8 cellular contexts compared by ENCODE assay signal in the genomic region with DNA sequence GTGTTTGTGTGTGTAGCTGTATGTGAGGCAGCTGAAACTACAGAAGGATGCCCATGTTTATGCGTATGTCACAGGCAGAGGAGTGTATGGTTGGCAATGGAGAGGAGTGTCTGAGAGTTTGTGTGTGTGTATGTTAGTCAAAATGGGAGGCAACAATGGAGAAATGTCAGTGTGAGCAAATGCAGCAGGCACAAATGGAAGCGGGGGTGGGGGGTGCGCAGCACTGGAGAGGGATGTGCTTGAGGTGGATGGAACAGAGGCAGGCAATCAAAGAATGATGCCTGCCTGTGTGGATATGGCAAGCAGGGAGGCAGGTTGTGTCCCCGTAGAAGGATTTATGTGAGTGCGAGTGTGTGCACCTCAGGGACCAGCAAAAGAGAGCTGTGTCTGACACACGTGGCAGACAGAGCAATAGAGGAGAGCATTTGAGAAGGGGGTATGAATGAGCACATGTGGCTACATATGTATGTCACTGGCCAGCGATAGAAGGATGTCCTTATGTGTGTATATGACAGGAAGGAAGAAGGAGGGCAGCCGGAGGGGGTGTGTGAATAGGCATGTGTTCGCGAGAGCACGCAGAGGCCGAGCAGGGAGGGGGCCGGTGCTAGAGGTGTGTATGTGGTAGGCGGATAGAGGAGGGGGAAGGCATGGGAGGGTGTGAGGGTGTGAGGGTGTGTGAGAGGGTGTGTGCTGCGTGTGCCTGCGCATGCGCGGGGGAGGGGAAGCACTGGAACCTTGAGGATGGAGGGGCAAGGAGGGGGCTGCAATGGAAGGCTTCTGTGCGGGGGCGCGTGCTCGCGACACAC. TPM values are rescaled to one million over a fixed set of nuclear protein-coding genes. Genes with fewer than 3 reads are reported as not detected.
A peak's percentile ranks its signal among the peaks of the same experiment; 100 is the strongest.
DNase-seq lines count a peak whose midpoint lies in the region; ATAC-seq and TF ChIP-seq lines count a peak whose summit lies in the region.

No MANE protein-coding gene starts in this region.

- no peaks in the 10 kb centered on the region for H3K36me3 ChIP-seq in lower lobe of right lung

- DNase-seq in NCI-H2081 (lab: John Stamatoyannopoulos, UW), result peak; percentile 28 to 39
- no peak for DNase-seq in NCI-H2081 treated with DMSO at 0.1 percent for 48 hours (lab: John Stamatoyannopoulos, UW)
- peak; percentile 57 for DNase-seq in KBM-7
- DNase-seq in activated CD4-positive, alpha-beta T cell treated with anti-CD3 and anti-CD28 coated beads for 24 hours (ENCODE audit: low read depth in 2 of 2), result peak; percentile 7 to 36
- peak; percentile 62 for DNase-seq in coronary artery (ENCODE audit: low spot score)
- peak; percentile 53 for DNase-seq in lower lobe of right lung
- peak; percentile 25 for DNase-seq in stimulated activated CD8-positive, alpha-beta memory T cell treated with anti-CD3 and anti-CD28 coated beads, Interleukin-12 subunit alpha, Interleukin-12 subunit beta, amount 100 ng/mL, for 1 hour (ENCODE audit: low read depth)
- DNase-seq in NCI-H1694 (lab: John Stamatoyannopoulos, UW), result no peak

- H3K9me3 ChIP-seq in lower lobe of right lung, result no peaks in the 10 kb centered on the region

- in situ Hi-C loops in KBM-7 (cut with MboI; ENCODE audit: low pct_unique_long_range_greater_than_20kb, low sequenced_read_pairs), result no loop called here

- H3K4me3 ChIP-seq in coronary artery (peak overlapping the region; percentile 82), lower lobe of right lung (peak overlapping the region; percentile 72)

- no peak for TF ChIP-seq CTCF in coronary artery (IDR thresholded peaks at IDR 0.05)
- no peak for TF ChIP-seq CTCF in lower lobe of right lung (IDR thresholded peaks at IDR 0.05)

- peaks cover 2% of the 10 kb centered on the region for H3K4me1 ChIP-seq in lower lobe of right lung

- peak overlapping the region; percentile 61 to 87 for H3K27ac ChIP-seq in coronary artery
- no peak overlapping the region for H3K27ac ChIP-seq in lower lobe of right lung

- ATAC-seq in lower lobe of right lung, result peak; percentile 79 to 86

- intact Hi-C loops in lower lobe of right lung (cut with DNase I), result no loop called here

- no peaks in the 10 kb centered on the region for H3K27me3 ChIP-seq in lower lobe of right lung (ENCODE audit: low read depth)

RNA-seq across cellular contexts. Expression of gene PJA1, which starts 1.1 kb away (rescaled TPM):
- total RNA-seq in lower lobe of right lung, result 21.9 TPM

Comparison
In these comparisons a context has a peak if more than half of its experiments do, and no peak if none do; other contexts are left out.
1. DNase-seq: peak in NCI-H2081 (2 of 2), KBM-7 (single experiment), activated CD4-positive, alpha-beta T cell treated with anti-CD3 and anti-CD28 coated beads for 24 hours (2 of 2), coronary artery (single experiment), lower lobe of right lung (single experiment) and stimulated activated CD8-positive, alpha-beta memory T cell treated with anti-CD3 and anti-CD28 coated beads, Interleukin-12 subunit alpha, Interleukin-12 subunit beta, amount 100 ng/mL, for 1 hour (single experiment); none in NCI-H2081 treated with DMSO at 0.1 percent for 48 hours (single experiment) and NCI-H1694 (single experiment).